8 cellular contexts compared by ENCODE assay signal in the genomic region with DNA sequence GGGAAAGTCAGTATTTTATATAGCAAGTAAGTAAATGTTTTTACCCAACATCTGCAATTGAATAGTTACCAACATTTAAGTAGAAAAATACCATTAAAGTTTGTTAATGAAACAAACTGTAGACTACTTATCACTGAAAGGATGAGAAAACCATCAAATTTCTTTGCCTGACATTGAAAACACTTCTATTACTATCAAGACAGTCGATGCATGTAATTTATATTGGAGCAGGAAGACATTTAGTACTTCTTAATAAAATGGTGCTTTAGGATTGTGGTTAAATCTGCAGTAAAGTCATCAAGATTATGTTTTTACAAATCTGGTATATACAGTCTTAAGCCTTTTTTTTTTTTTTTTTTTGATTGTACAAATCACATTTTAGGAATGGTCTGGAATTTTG. TPM values are rescaled to one million over a fixed set of nuclear protein-coding genes. Genes with fewer than 3 reads are reported as not detected.
DNase-seq lines count a peak whose midpoint lies in the region; TF ChIP-seq lines count a peak whose summit lies in the region.
"Had no signal": no experiment of that assay in that cellular context is flagged by ENCODE, and none has a peak within 500 bp of the region (broad histone marks: within the 10 kb centered on the region; RNA-seq: fewer than 3 reads in every experiment).

No MANE protein-coding gene starts in this region.

- H3K4me1 Mint-ChIP-seq in HFFc6 (ENCODE audit: low read depth) = peaks cover 51% of the 10 kb centered on the region

- peak overlapping the region; percentile 86; the same call in 1 of the 2 replicates for H3K4me3 ChIP-seq in WI38 (ENCODE audit: low read depth, low read length)
- peak overlapping the region; percentile 81 for H3K4me3 ChIP-seq in fibroblast of pulmonary artery (replicated peaks; ENCODE audit: low read depth, low read length)
- H3K4me3 ChIP-seq in skeletal muscle tissue (ENCODE audit: low read length in 3 of 3) = peak overlapping the region in 1 of 3 donors; percentile 96

- H3K9me3 ChIP-seq in skeletal muscle tissue (ENCODE audit: control insufficient read depth in 3 of 3, low read length in 3 of 3) = no peaks in the 10 kb centered on the region

- H3K27me3 ChIP-seq in skeletal muscle tissue (ENCODE audit: control insufficient read depth in 3 of 3, insufficient read depth in 3 of 3, low read length in 3 of 3) = no peaks in the 10 kb centered on the region

- H3K36me3 Mint-ChIP-seq in HFFc6 (ENCODE audit: low read depth) = peaks cover 64% of the 10 kb centered on the region

- TF ChIP-seq CTCF in HFFc6 (IDR thresholded peaks at IDR 0.05) (no peak), WI38 (IDR thresholded peaks at IDR 0.05; ENCODE audit: low read depth, low read length) (no peak), fibroblast of pulmonary artery (IDR thresholded peaks at IDR 0.05; ENCODE audit: low read length, missing control alignments) (no peak)

- H3K27ac Mint-ChIP-seq in HFFc6 = peak overlapping the region; percentile 46

- peaks cover 10% of the 10 kb centered on the region for H3K27me3 Mint-ChIP-seq in HFFc6 (ENCODE audit: insufficient read depth)

- DNase-seq in HFFc6 (no peak), fibroblast of pulmonary artery (ENCODE audit: low read depth) (no peak), iPS-NIHi11 (ENCODE audit: low spot score) (no peak), OCI-M2 (lab: John Stamatoyannopoulos, UW; ENCODE audit: unreplicated experiment) (no peak), anterior cingulate cortex (lab: John Stamatoyannopoulos, UW) (no peak)
- DNase-seq: NK-92 treated with Interleukin-12 subunit alpha and Interleukin-12 subunit beta, amount 100 ng/mL, for 24 hours had no signal

- peaks cover 6 to 30% (median 15%) of the 10 kb centered on the region in 3 donors for H3K4me1 ChIP-seq in skeletal muscle tissue (ENCODE audit: control insufficient read depth in 3 of 3, insufficient read depth in 3 of 3, low read length in 3 of 3)

- no peaks in the 10 kb centered on the region for H3K9me3 Mint-ChIP-seq in HFFc6

- H3K36me3 ChIP-seq in skeletal muscle tissue (ENCODE audit: control insufficient read depth in 3 of 3, insufficient read depth in 3 of 3, low read length in 3 of 3) = peaks cover 7 to 21% (median 21%) of the 10 kb centered on the region in 3 donors

- H3K4me3 Mint-ChIP-seq in HFFc6 = peak overlapping the region; percentile 95

- H3K9ac ChIP-seq in skeletal muscle tissue (ENCODE audit: low read depth in 1 of 3, low read length in 3 of 3) = peak overlapping the region in 2 of 3 donors; percentile 10 to 97

- peak overlapping the region; percentile 99 for H3K27ac ChIP-seq in skeletal muscle tissue (ENCODE audit: low read depth, low read length)

RNA-seq across cellular contexts. Expression of gene CHD2, which starts 13.9 kb away (rescaled TPM):
- 10 to 100 TPM; 47.5 to 65.3 (median 57.2) TPM for total RNA-seq in HFFc6 (2021; fragmentation: NEBNext Ultra II Directional; extraction: Animal tissue kit (Norgen Biotek cat#: 25700))
- 105 TPM for total RNA-seq in skeletal muscle tissue
